ENCODE assay signal across 8 cellular contexts in genomic region chr18:51110073-51110797, GRCh38.
DNase-seq lines count a peak whose midpoint lies in the region; ATAC-seq and TF ChIP-seq lines count a peak whose summit lies in the region.

No MANE protein-coding gene starts in this region.

- H3K36me3 ChIP-seq in spleen, result no peaks in the 10 kb centered on the region

- H3K27ac Mint-ChIP-seq in CD4-positive, alpha-beta T cell, result no peak overlapping the region
- H3K27ac Mint-ChIP-seq in T-cell, result no peak overlapping the region

- 37 to 70% (median 39%) methylated on average over 19 to 42 of the region's 42 CpGs for WGBS in spleen, 5 donors

- no peaks in the 10 kb centered on the region for H3K9me3 Mint-ChIP-seq in CD4-positive, alpha-beta T cell
- H3K9me3 Mint-ChIP-seq in T-cell, result no peaks in the 10 kb centered on the region

- no peak overlapping the region for H3K27ac ChIP-seq in CD4-positive, alpha-beta T cell (ENCODE audit: low read depth, low read length)
- H3K27ac ChIP-seq in spleen, result no peak overlapping the region

- H3K9me3 ChIP-seq in CD4-positive, alpha-beta T cell (ENCODE audit: control insufficient read depth, low read length), result no peaks in the 10 kb centered on the region
- H3K9me3 ChIP-seq in spleen, result no peaks in the 10 kb centered on the region

- H3K27me3 Mint-ChIP-seq in CD4-positive, alpha-beta T cell, result no peaks in the 10 kb centered on the region
- H3K27me3 Mint-ChIP-seq in T-cell, result no peaks in the 10 kb centered on the region

- H3K4me3 Mint-ChIP-seq in CD4-positive, alpha-beta T cell, result no peak overlapping the region
- no peak overlapping the region for H3K4me3 Mint-ChIP-seq in T-cell

- DNase-seq in CD4-positive, alpha-beta T cell, result peak; percentile 31 to 76 (median 56)
- peak; percentile 6 to 68 (median 48) for DNase-seq in T-cell
- DNase-seq in anterior cingulate cortex (lab: John Stamatoyannopoulos, UW), result peak in 46 of 58 donors; percentile 6 to 65 (median 26)
- DNase-seq in hypothalamus (lab: John Stamatoyannopoulos, UW), result peak in 43 of 51 donors; percentile 3 to 78 (median 33)
- peak; percentile 92 for DNase-seq in spleen
- no peak for DNase-seq in GF-D8 (lab: John Stamatoyannopoulos, UW)

- peak; percentile 55 for ATAC-seq in CD4-positive, alpha-beta T cell (ENCODE audit: poor library complexity)
- ATAC-seq in GM19455 (IDR thresholded peaks at IDR 0.05; ENCODE audit: unreplicated experiment) (peak; percentile 90), HG03521 (IDR thresholded peaks at IDR 0.05; ENCODE audit: unreplicated experiment) (peak; percentile 88), T-cell (replicated peaks in 1 of 4) (peak; percentile 61 to 72 (median 70))

- H3K4me1 Mint-ChIP-seq in CD4-positive, alpha-beta T cell (ENCODE audit: low read depth), result peaks cover 14% of the 10 kb centered on the region
- H3K4me1 Mint-ChIP-seq in T-cell, result peaks cover 12 to 16% (median 12%) of the 10 kb centered on the region in 3 donors

- intact Hi-C loops in CD4-positive, alpha-beta T cell (cut with DNase I, micrococcal nuclease), result loop anchor here in 1 of 2 experiments (5.0 kb wide), 1 partner anchor 277 kb away; no protein-coding TSS in a partner anchor
- intact Hi-C loops in spleen (cut with DNase I; ENCODE audit: low total_unique reads), result no loop called here

- no peak for TF ChIP-seq POLR2A in spleen (IDR thresholded peaks at IDR 0.05)

- H3K4me1 ChIP-seq in spleen, result peaks cover 0 to 26% (median 14%) of the 10 kb centered on the region in 6 donors

- POLR2A ChIA-PET in CD4-positive, alpha-beta T cell (lab: Charles Lee), result no interaction called here
- POLR2A ChIA-PET in T-cell (lab: Charles Lee), result no interaction called here

- peak overlapping the region in 1 of 8 donors; percentile 35 for H3K4me3 ChIP-seq in spleen

- TF ChIP-seq CTCF in CD4-positive, alpha-beta T cell (IDR thresholded peaks at IDR 0.05), result peak; percentile 96
- TF ChIP-seq CTCF in spleen (IDR thresholded peaks at IDR 0.05 in 8 of 11, conservative IDR thresholded peaks at IDR 0.05 in 3 of 11), result peak; percentile 86 to 96 (median 93)

- no peaks in the 10 kb centered on the region for H3K36me3 Mint-ChIP-seq in CD4-positive, alpha-beta T cell (ENCODE audit: low read depth)
- H3K36me3 Mint-ChIP-seq in T-cell, result no peaks in the 10 kb centered on the region

- CTCF ChIA-PET in CD4-positive, alpha-beta T cell (lab: Charles Lee), result interaction anchor here (0.6 to 1.4 kb wide), 3 partner anchors 72 to 147 kb away, joined by 3 to 4 read pairs (median 3); no protein-coding TSS in a partner anchor
- CTCF ChIA-PET in T-cell (lab: Charles Lee), result interaction anchor here in 1 of 2 donors (0.7 to 1.6 kb wide), 2 partner anchors 510 to 558 kb away, joined by 3 to 4 read pairs; no protein-coding TSS in a partner anchor

- H3K27me3 ChIP-seq in CD4-positive, alpha-beta T cell (ENCODE audit: control insufficient read depth, insufficient read depth, low read length), result no peaks in the 10 kb centered on the region
- no peaks in the 10 kb centered on the region for H3K27me3 ChIP-seq in spleen (replicated peaks in 1 of 7)
